ENCODE assay signal across 8 cellular contexts in the genomic region with DNA sequence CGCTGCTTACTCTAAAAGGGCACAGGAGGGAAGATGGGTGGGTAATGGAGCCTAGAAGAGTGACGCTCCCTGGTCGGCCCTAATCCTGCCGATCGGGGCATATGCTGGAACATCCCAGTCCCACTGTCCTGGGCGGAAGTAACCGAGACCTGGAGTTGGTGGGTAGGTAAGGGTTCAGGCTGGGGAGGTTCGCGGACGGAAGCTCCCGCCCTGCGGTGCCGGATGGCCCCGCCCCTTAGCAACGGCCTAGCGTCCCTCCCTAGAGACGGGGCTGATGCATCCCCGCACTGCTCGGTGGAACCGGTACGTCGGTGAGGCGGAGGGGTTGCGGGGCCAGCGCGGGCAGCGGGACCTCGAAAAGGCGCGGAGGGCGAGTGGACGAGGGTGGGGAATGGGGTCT. TPM values are rescaled to one million over a fixed set of nuclear protein-coding genes. Genes with fewer than 3 reads are reported as not detected.
DNase-seq lines count a peak whose midpoint lies in the region; ATAC-seq, FAIRE-seq and TF ChIP-seq lines count a peak whose summit lies in the region.

No MANE protein-coding gene starts in this region.

- BruUV-seq in K562 (replicated peaks; lab: Mats Ljungman, UMichigan): no TSS peak

- no peaks in the 10 kb centered on the region for H3K79me2 ChIP-seq in K562 (ENCODE audit: control insufficient read depth, insufficient read depth, low read length)

- intact Hi-C loops in K562 (cut with micrococcal nuclease): no loop called here

- ATAC-seq in K562: peak; percentile 98
- ATAC-seq in HG03025 (IDR thresholded peaks at IDR 0.05; ENCODE audit: low FRiP score, unreplicated experiment): no peak

- no peak overlapping the region for H3K27ac ChIP-seq in K562 (ENCODE audit: extremely low read depth, low read depth, low read length)

- H4K20me1 ChIP-seq in K562 (replicated peaks; ENCODE audit: control insufficient read depth, insufficient read depth, low read length): no peaks in the 10 kb centered on the region

- peak overlapping the region; percentile 63 for H3K4me2 ChIP-seq in K562 (ENCODE audit: insufficient read depth, low read length)

- peak; percentile 86 for FAIRE-seq in K562 (lab: Jason Lieb, UNC)

- no peaks in the 10 kb centered on the region for H3K36me3 ChIP-seq in K562 (ENCODE audit: control insufficient read depth, insufficient read depth, low read length)

- POLR2A ChIA-PET in K562 (lab: Yijun Ruan, JAX): interaction anchor here (0.7 to 1.0 kb wide), 2 partner anchors 32 to 371 kb away, joined by 3 read pairs; no protein-coding TSS in a partner anchor

- WGBS in K562 (ENCODE audit: insufficient coverage, low coverage, missing lambda C conversion rate): 10% methylated on average over 16 of the region's 32 CpGs

- CTCF ChIA-PET in K562 (lab: Yijun Ruan, JAX; ENCODE audit: low intra/inter-chr PET ratio): no interaction called here

- no peak for TF ChIP-seq RAD21 in K562 (CRISPR knock-in tag; conservative IDR thresholded peaks at IDR 0.05 in 1 of 2, IDR thresholded peaks at IDR 0.05 in 1 of 2)

- H3K9me3 ChIP-seq in K562 (replicated peaks; ENCODE audit: control insufficient read depth, insufficient read depth, low read depth, low read length): no peaks in the 10 kb centered on the region

- peak overlapping the region in 1 of 2 experiments; percentile 74; a peak in 2 of 4 replicates for H3K9ac ChIP-seq in K562 (ENCODE audit: insufficient read depth in 1 of 2, low read depth in 2 of 2, low read length in 2 of 2)

- H3K27me3 ChIP-seq in K562 (ENCODE audit: control insufficient read depth in 2 of 2, insufficient read depth in 2 of 2, low read length in 2 of 2): no peaks in the 10 kb centered on the region

- no peak for TF ChIP-seq EP300 in K562 (IDR thresholded peaks at IDR 0.05; ENCODE audit: low read length)

- H3K4me1 ChIP-seq in K562 (replicated peaks in 1 of 2; ENCODE audit: control insufficient read depth in 2 of 2, insufficient read depth in 2 of 2, low read length in 2 of 2): peaks cover 5 to 21% of the 10 kb centered on the region in 2 experiments

- H2AFZ ChIP-seq in K562 (ENCODE audit: low read depth, low read length): 0 out of 2 replicates have a peak overlapping the region, but pooled peaks have one; percentile 70

- TF ChIP-seq POLR2A in K562 (conservative IDR thresholded peaks at IDR 0.05): no peak

- H3K4me3 ChIP-seq in K562: 0 out of 2 replicates have a peak overlapping the region, but pooled peaks have one; percentile 3

- peak; percentile 68 for DNase-seq in GM19238 (ENCODE audit: insufficient read length, low spot score)
- DNase-seq in T-helper 2 cell: peak; percentile 47 to 74 (median 59)
- DNase-seq in K562 (ENCODE audit: extremely low read depth in 1 of 4, low spot score in 3 of 4): peak; percentile 60 to 88 (median 77)
- DNase-seq in iris pigment epithelial cell (ENCODE audit: low read depth): peak; percentile 48
- peak; percentile 48 to 64 for DNase-seq in stimulated activated CD4-positive, alpha-beta T cell treated with anti-CD3 and anti-CD28 coated beads, Interleukin-2, amount 100 ng/mL, for 48 hours
- no peak for DNase-seq in RKO (ENCODE audit: low spot score)
- no peak for DNase-seq in NCI-H128 (lab: John Stamatoyannopoulos, UW; ENCODE audit: unreplicated experiment)

- no peaks in the 10 kb centered on the region for H3K9me1 ChIP-seq in K562 (ENCODE audit: control insufficient read depth, insufficient read depth, low read length)

- in situ Hi-C loops in K562 (cut with MboI): no loop called here

- no peak for TF ChIP-seq CTCF in K562 (IDR thresholded peaks at IDR 0.05 in 2 of 3, conservative IDR thresholded peaks at IDR 0.05 in 1 of 3; ENCODE audit: insufficient read depth in 2 of 3, low read depth in 1 of 3, low read length in 3 of 3)

TF ChIP-seq in K562, 482 proteins besides CTCF, POLR2A, EP300 and RAD21 (continues in another document):
- TF ChIP-seq GABPA (tag; conservative IDR thresholded peaks at IDR 0.05; ENCODE audit: low read depth) (peak; percentile 29; the same call in 1 of the 2 replicates), ZNF217 (CRISPR knock-in tag; IDR thresholded peaks at IDR 0.05) (no peak)

RNA-seq across cellular contexts. Expression of a gene that starts 1.5 kb away (rescaled TPM):
- total RNA-seq in K562 (2011; cell fraction: chromatin; rRNA removed; ENCODE audit: low replicate concordance): 10.1 and 27.0 TPM in 2 replicates
- 5.8 and 8.3 TPM in 2 replicates for total RNA-seq in K562 (2011; cell fraction: nucleolus; rRNA removed)
- 4.7 and 7.0 TPM in 2 replicates for total RNA-seq in K562 (2011; cell fraction: nucleoplasm; rRNA removed)
- total RNA-seq in K562 (2014; rRNA removed) (0.41 and 0.57 TPM in 2 replicates), K562 (2014; rRNA removed; fragmentation: Illumina TruSeq; extraction: Trizol) (0.18 and 0.22 TPM in 2 replicates), K562 (2015; rRNA removed; fragmentation: Illumina TruSeq; extraction: Trizol) (0.51 and 0.57 TPM in 2 replicates), K562 (2021) (0.84 and 1.2 TPM in 2 replicates)
- polyA plus RNA-seq in K562 (2011; rRNA removed) (0.57 and 0.97 TPM in 2 replicates), K562 (2014; fragmentation: Illumina TruSeq; extraction: Trizol) (0.42 and 0.68 TPM in 2 replicates), K562 (2014; fragmentation: Nextera tagmentation; extraction: Ambion mirVana) (under 1 TPM; 0.04 TPM), K562 (2014; rRNA removed) (0.40 and 0.50 TPM in 2 replicates)
- polyA plus RNA-seq in K562 (2011; cell fraction: cytosol; rRNA removed): 0.21 and 0.55 TPM in 2 replicates
- 5.4 and 8.1 TPM in 2 replicates for polyA plus RNA-seq in K562 (2011; cell fraction: nucleus; rRNA removed)
- 0.47 and 4.0 TPM in 2 replicates for polyA plus RNA-seq in K562 (2012)
- 0.98 and 1.8 TPM in 2 replicates for polyA minus RNA-seq in K562 (2011; rRNA and poly(A)+ RNA removed)
- 0.46 and 0.48 TPM in 2 replicates for polyA minus RNA-seq in K562 (2011; cell fraction: cytosol; rRNA and poly(A)+ RNA removed)
- polyA minus RNA-seq in K562 (2011; cell fraction: nucleus; rRNA and poly(A)+ RNA removed): 2.2 and 5.3 TPM in 2 replicates

RNA-seq across cellular contexts. Expression of a gene that starts 30.0 kb away (rescaled TPM):
- 13.8 and 48.9 TPM in 2 replicates for total RNA-seq in K562 (2011; cell fraction: chromatin; rRNA removed; ENCODE audit: low replicate concordance)
- total RNA-seq in K562 (2011; cell fraction: nucleolus; rRNA removed): 30.0 and 32.7 TPM in 2 replicates
- 23.2 and 27.7 TPM in 2 replicates for total RNA-seq in K562 (2011; cell fraction: nucleoplasm; rRNA removed)
- total RNA-seq in K562 (2014; rRNA removed): 5.8 and 6.4 TPM in 2 replicates
- total RNA-seq in K562 (2014; rRNA removed; fragmentation: Illumina TruSeq; extraction: Trizol): 1.3 and 1.9 TPM in 2 replicates
- total RNA-seq in K562 (2015; rRNA removed; fragmentation: Illumina TruSeq; extraction: Trizol): 3.4 and 4.1 TPM in 2 replicates
- 7.3 and 8.3 TPM in 2 replicates for total RNA-seq in K562 (2021)
- 6.0 and 7.1 TPM in 2 replicates for polyA plus RNA-seq in K562 (2011; rRNA removed)
- 6.9 and 12.4 TPM in 2 replicates for polyA plus RNA-seq in K562 (2011; cell fraction: cytosol; rRNA removed)
- polyA plus RNA-seq in K562 (2011; cell fraction: nucleus; rRNA removed): 35.6 and 67.1 TPM in 2 replicates
- polyA plus RNA-seq in K562 (2012): 5.1 and 6.4 TPM in 2 replicates
- 3.0 and 4.5 TPM in 2 replicates for polyA plus RNA-seq in K562 (2014; fragmentation: Illumina TruSeq; extraction: Trizol)
- under 1 TPM; 0.18 to 0.55 TPM for polyA plus RNA-seq in K562 (2014; fragmentation: Nextera tagmentation; extraction: Ambion mirVana)
- polyA plus RNA-seq in K562 (2014; rRNA removed): 9.1 and 9.9 TPM in 2 replicates
- 2.5 and 3.2 TPM in 2 replicates for polyA minus RNA-seq in K562 (2011; rRNA and poly(A)+ RNA removed)
- polyA minus RNA-seq in K562 (2011; cell fraction: cytosol; rRNA and poly(A)+ RNA removed): 2.7 and 3.9 TPM in 2 replicates
- 10.9 and 12.1 TPM in 2 replicates for polyA minus RNA-seq in K562 (2011; cell fraction: nucleus; rRNA and poly(A)+ RNA removed)

RNA-seq across cellular contexts. Expression of a gene that starts 39.2 kb away (rescaled TPM):
- total RNA-seq in K562 (2011; cell fraction: chromatin; rRNA removed; ENCODE audit: low replicate concordance): 32.1 and 34.4 TPM in 2 replicates
- 18.3 and 21.8 TPM in 2 replicates for total RNA-seq in K562 (2011; cell fraction: nucleolus; rRNA removed)
- 32.9 and 48.2 TPM in 2 replicates for total RNA-seq in K562 (2011; cell fraction: nucleoplasm; rRNA removed)
- total RNA-seq in K562 (2014; rRNA removed) (22.0 and 29.6 TPM in 2 replicates), K562 (2014; rRNA removed; fragmentation: Illumina TruSeq; extraction: Trizol) (37.1 and 41.0 TPM in 2 replicates), K562 (2015; rRNA removed; fragmentation: Illumina TruSeq; extraction: Trizol) (36.1 and 39.0 TPM in 2 replicates), K562 (2021) (44.4 and 45.9 TPM in 2 replicates)
- polyA plus RNA-seq in K562 (2011; rRNA removed) (38.0 and 62.9 TPM in 2 replicates), K562 (2014; fragmentation: Illumina TruSeq; extraction: Trizol) (45.3 and 46.2 TPM in 2 replicates), K562 (2014; fragmentation: Nextera tagmentation; extraction: Ambion mirVana) (1 to 10 TPM; 6.4 to 8.0 TPM), K562 (2014; rRNA removed) (30.6 and 37.7 TPM in 2 replicates)
- 25.3 and 36.3 TPM in 2 replicates for polyA plus RNA-seq in K562 (2011; cell fraction: cytosol; rRNA removed)
- polyA plus RNA-seq in K562 (2011; cell fraction: nucleus; rRNA removed): 9.0 and 10.3 TPM in 2 replicates
- polyA plus RNA-seq in K562 (2012): 26.5 and 47.8 TPM in 2 replicates
- 59.8 and 79.3 TPM in 2 replicates for polyA minus RNA-seq in K562 (2011; rRNA and poly(A)+ RNA removed)
- 28.9 and 31.4 TPM in 2 replicates for polyA minus RNA-seq in K562 (2011; cell fraction: cytosol; rRNA and poly(A)+ RNA removed)
- 9.8 and 14.4 TPM in 2 replicates for polyA minus RNA-seq in K562 (2011; cell fraction: nucleus; rRNA and poly(A)+ RNA removed)

Comparison
In these comparisons a context has a peak if more than half of its experiments do, and no peak if none do; other contexts are left out.
1. DNase-seq: peak in GM19238 (single experiment), T-helper 2 cell (5 of 5), K562 (4 of 4), iris pigment epithelial cell (single experiment) and stimulated activated CD4-positive, alpha-beta T cell treated with anti-CD3 and anti-CD28 coated beads, Interleukin-2, amount 100 ng/mL, for 48 hours (2 of 2); none in RKO (single experiment) and NCI-H128 (single experiment).